Comparison of ENCODE assay signal across 23 cellular contexts in the genomic region with DNA sequence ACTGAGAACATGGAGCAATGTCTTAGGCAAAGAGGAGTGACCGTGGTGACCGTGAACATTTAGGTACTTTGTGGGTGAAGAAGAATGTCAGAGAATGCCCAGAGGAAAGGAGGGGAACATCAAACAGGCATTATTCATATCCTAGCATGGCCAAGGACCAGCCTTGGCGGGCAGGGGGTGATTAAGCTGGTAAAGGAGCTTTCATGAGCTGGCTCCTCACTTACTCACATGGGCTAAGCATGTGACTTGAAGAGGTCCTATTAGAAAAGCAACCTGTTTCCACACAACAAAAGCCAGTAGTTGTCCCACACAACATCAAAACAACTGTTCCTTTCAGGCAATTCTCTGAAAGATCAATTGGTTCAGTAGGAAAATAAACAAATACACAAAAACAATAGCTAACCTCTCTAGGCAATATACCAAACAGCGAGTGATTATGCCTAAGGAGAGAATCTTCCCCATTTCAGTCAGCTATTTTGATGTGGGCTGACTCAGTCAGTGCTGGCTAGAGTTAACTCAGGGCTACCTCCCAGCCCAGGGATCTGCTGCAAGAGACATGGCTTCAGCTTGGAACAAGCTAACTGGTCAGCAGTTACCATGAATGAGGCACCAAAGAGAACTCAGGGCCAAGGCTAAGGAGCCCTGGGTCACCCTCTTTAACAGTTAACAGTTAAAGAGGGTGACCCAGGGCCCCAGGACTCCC.
A peak's percentile ranks its signal among the peaks of the same experiment; 100 is the strongest.
DNase-seq lines count a peak whose midpoint lies in the region; ATAC-seq and TF ChIP-seq lines count a peak whose summit lies in the region.
"Had no signal": no experiment of that assay in that cellular context is flagged by ENCODE, and none has a peak within 500 bp of the region (broad histone marks: within the 10 kb centered on the region; RNA-seq: fewer than 3 reads in every experiment).

No MANE protein-coding gene starts in this region.

- H3K36me3 ChIP-seq in PC-3 (ENCODE audit: low read depth, low read length), result no peaks in the 10 kb centered on the region
- H3K36me3 ChIP-seq: BLaER1 treated with 17β-estradiol and CSF1 and Interleukin-3, amounts not matched to agents 10 nM and 100 nM; ovary had no signal

- no peak overlapping the region for H2AFZ ChIP-seq in PC-3 (ENCODE audit: low read length)

- intact Hi-C loops in PC-3 (cut with micrococcal nuclease), result no loop called here

- no peak overlapping the region for H3K27ac ChIP-seq in PC-3 (ENCODE audit: low read length)
- H3K27ac ChIP-seq: A549; BLaER1 treated with 17β-estradiol and CSF1 and Interleukin-3, amounts not matched to agents 10 nM and 100 nM; ovary had no signal

- TF ChIP-seq CTCF in HFFc6 (IDR thresholded peaks at IDR 0.05) (no peak), PC-3 (conservative IDR thresholded peaks at IDR 0.05; ENCODE audit: low read depth, low read length) (no peak)

- H3K4me1 Mint-ChIP-seq in HFFc6 (ENCODE audit: low read depth), result peaks cover 48% of the 10 kb centered on the region
- peaks cover 0 to 3% (median 0%) of the 10 kb centered on the region in 4 donors for H3K4me1 Mint-ChIP-seq in naive thymus-derived CD8-positive, alpha-beta T cell
- H3K4me1 Mint-ChIP-seq: natural killer cell had no signal

- POLR2A ChIA-PET in PC-3 (lab: Charles Lee; ENCODE audit: unreplicated experiment), result no interaction called here
- POLR2A ChIA-PET in naive thymus-derived CD8-positive, alpha-beta T cell (lab: Charles Lee), result no interaction called here

- DNase-seq in AG08395 (ENCODE audit: low spot score), result peak; percentile 54
- DNase-seq in HFFc6, result peak; percentile 35
- peak; percentile 26 for DNase-seq in astrocyte of the hippocampus (ENCODE audit: low read depth, low spot score)
- DNase-seq in iris pigment epithelial cell (ENCODE audit: low read depth), result peak; percentile 48
- no peak for DNase-seq in PC-3
- no peak for DNase-seq in naive thymus-derived CD8-positive, alpha-beta T cell
- DNase-seq in left lobe of liver (ENCODE audit: low spot score), result no peak
- DNase-seq in amygdala (lab: John Stamatoyannopoulos, UW), result no peak
- DNase-seq: activated CD4-positive, alpha-beta T cell treated with anti-CD3 and anti-CD28 coated beads for 1 hour; activated naive CD4-positive, alpha-beta T cell treated with anti-CD3 and anti-CD28 coated beads for 36 hours; activated T-cell treated with anti-CD3 and anti-CD28 coated beads, Interleukin-2, amount 50 U/mL, for 48 hours; H9; Karpas-422; natural killer cell; NCI-H1105; NCI-H2029 treated with DMSO at 0.1 percent for 48 hours; NCI-H774; ovary; Right ventricle myocardium superior; substantia nigra had no signal

- peaks cover 5% of the 10 kb centered on the region for H3K27me3 Mint-ChIP-seq in HFFc6 (ENCODE audit: insufficient read depth)
- peaks cover 0 to 9% (median 5%) of the 10 kb centered on the region in 5 donors for H3K27me3 Mint-ChIP-seq in naive thymus-derived CD8-positive, alpha-beta T cell

- H3K4me1 ChIP-seq in PC-3 (ENCODE audit: insufficient read depth, low read length), result peaks cover 8% of the 10 kb centered on the region; the same call in 1 of the 2 replicates

- no peak overlapping the region for H3K9ac ChIP-seq in PC-3 (ENCODE audit: low read length)
- H3K9ac ChIP-seq: BLaER1 treated with 17β-estradiol and CSF1 and Interleukin-3, amounts not matched to agents 10 nM and 100 nM had no signal

- CTCF ChIA-PET in PC-3 (lab: Charles Lee), result no interaction called here

- H3K79me2 ChIP-seq in PC-3 (ENCODE audit: low read length), result no peaks in the 10 kb centered on the region

- no peaks in the 10 kb centered on the region for H3K36me3 Mint-ChIP-seq in HFFc6 (ENCODE audit: low read depth)
- peaks cover 0 to 6% (median 0%) of the 10 kb centered on the region in 3 donors for H3K36me3 Mint-ChIP-seq in naive thymus-derived CD8-positive, alpha-beta T cell
- H3K36me3 Mint-ChIP-seq: natural killer cell had no signal

- peak overlapping the region; percentile 40; the same call in 1 of the 2 replicates for H3K27ac Mint-ChIP-seq in HFFc6
- H3K27ac Mint-ChIP-seq in naive thymus-derived CD8-positive, alpha-beta T cell, result peak overlapping the region in 1 of 10 donors; percentile 4
- H3K27ac Mint-ChIP-seq: activated naive CD4-positive, alpha-beta T cell treated with anti-CD3 and anti-CD28 coated beads for 36 hours; H9; natural killer cell had no signal

- ATAC-seq in PC-3 (no peak), left lobe of liver (no peak)
- ATAC-seq in naive thymus-derived CD8-positive, alpha-beta T cell, result no peak
- ATAC-seq: A549, natural killer cell, sciatic nerve had no signal

- BruUV-seq in PC-3 (replicated peaks; lab: Mats Ljungman, UMichigan), result no TSS peak

- H3K27me3 ChIP-seq in PC-3 (ENCODE audit: low read length), result no peaks in the 10 kb centered on the region
- H3K27me3 ChIP-seq: BLaER1 treated with 17β-estradiol and CSF1 and Interleukin-3, amounts not matched to agents 10 nM and 100 nM; ovary had no signal

- H4K20me1 ChIP-seq in PC-3 (ENCODE audit: low read length), result no peaks in the 10 kb centered on the region
- H4K20me1 ChIP-seq: BLaER1 treated with 17β-estradiol and CSF1 and Interleukin-3, amounts not matched to agents 10 nM and 100 nM had no signal

- no peaks in the 10 kb centered on the region for H3K9me2 ChIP-seq in PC-3 (replicated peaks; ENCODE audit: low read length)

- H3K4me3 ChIP-seq in PC-3 (ENCODE audit: low read length), result no peak overlapping the region
- H3K4me3 ChIP-seq: A549; BLaER1 treated with 17β-estradiol and CSF1 and Interleukin-3, amounts not matched to agents 10 nM and 100 nM; ovary had no signal

- no peak overlapping the region for H3K4me2 ChIP-seq in PC-3 (ENCODE audit: low read length)
- H3K4me2 ChIP-seq: A549; BLaER1 treated with 17β-estradiol and CSF1 and Interleukin-3, amounts not matched to agents 10 nM and 100 nM had no signal

- no peaks in the 10 kb centered on the region for H3F3A ChIP-seq in PC-3 (ENCODE audit: low read length, unreplicated experiment)

- H3K4me3 Mint-ChIP-seq in HFFc6, result no peak overlapping the region
- no peak overlapping the region for H3K4me3 Mint-ChIP-seq in naive thymus-derived CD8-positive, alpha-beta T cell
- H3K4me3 Mint-ChIP-seq: activated naive CD4-positive, alpha-beta T cell treated with anti-CD3 and anti-CD28 coated beads for 36 hours; H9; natural killer cell had no signal

- H3K9me3 ChIP-seq in PC-3 (ENCODE audit: low read length), result no peaks in the 10 kb centered on the region
- H3K9me3 ChIP-seq: A549, ovary had no signal

- H3K9me3 Mint-ChIP-seq in HFFc6, result peaks cover 6% of the 10 kb centered on the region
- peaks cover 0 to 10% (median 0%) of the 10 kb centered on the region in 9 donors for H3K9me3 Mint-ChIP-seq in naive thymus-derived CD8-positive, alpha-beta T cell
- H3K9me3 Mint-ChIP-seq: activated naive CD4-positive, alpha-beta T cell treated with anti-CD3 and anti-CD28 coated beads for 36 hours had no signal

Comparison
In these comparisons a context has a peak if more than half of its experiments do, and no peak if none do; other contexts are left out.
1. DNase-seq: peak in AG08395 (single experiment), HFFc6 (single experiment), astrocyte of the hippocampus (single experiment) and iris pigment epithelial cell (single experiment); none in PC-3 (single experiment), naive thymus-derived CD8-positive, alpha-beta T cell (0 of 10), left lobe of liver (single experiment) and amygdala (0 of 56).